ENCODE assay signal across 20 cellular contexts in the genomic region with DNA sequence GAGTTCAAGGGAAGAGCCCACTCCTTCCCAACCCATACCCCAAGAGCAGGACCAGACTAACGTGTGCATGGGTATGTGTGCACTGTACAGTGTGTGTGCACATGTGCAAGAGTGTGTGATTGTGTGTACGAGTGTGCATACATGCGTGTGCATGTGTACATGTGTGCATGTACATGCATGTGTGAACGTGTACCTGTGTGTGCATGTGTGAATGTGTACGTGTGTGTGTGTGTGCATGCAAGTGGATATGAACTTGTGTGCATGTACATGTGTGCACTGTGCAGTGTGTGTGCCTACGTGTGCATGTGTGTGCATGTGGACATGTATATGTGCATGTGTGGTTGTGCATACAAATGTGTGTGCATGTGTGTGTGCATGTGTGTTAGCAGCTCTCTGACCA.
"Had no signal": no experiment of that assay in that cellular context is flagged by ENCODE, and none has a peak within 500 bp of the region (broad histone marks: within the 10 kb centered on the region; RNA-seq: fewer than 3 reads in every experiment).

No MANE protein-coding gene starts in this region.

- DNase-seq: activated CD4-positive, alpha-beta T cell treated with anti-CD3 and anti-CD28 coated beads, Interleukin-2, amount 50 U/mL, for 4 hours; activated gamma-delta T cell; activated naive CD4-positive, alpha-beta T cell treated with Interleukin-2 at 50 U/mL for 16 hours; activated naive CD8-positive, alpha-beta T cell treated with anti-CD3 and anti-CD28 coated beads, Interleukin-2, amount 10 ng/mL, durations not matched to agents 7 days and 5 days; activated T-cell treated with anti-CD3 and anti-CD28 coated beads, Interleukin-2, amount 50 U/mL, for 1 hour; NCI-H2029 treated with DMSO at 0.1 percent for 48 hours; NCI-H510A; NK-92 treated with Interleukin-12 subunit alpha and Interleukin-12 subunit beta, amount 100 ng/mL, for 24 hours; SIG-M5; T-cell; T-helper 17 cell had no signal

- H3K9me3 Mint-ChIP-seq: activated naive CD4-positive, alpha-beta T cell treated with anti-CD3 and anti-CD28 coated beads, Interleukin-2, amount 50 U/mL, for 24 hours; activated naive CD8-positive, alpha-beta T cell treated with anti-CD3 and anti-CD28 coated beads, Interleukin-2, amount 10 ng/mL, durations not matched to agents 7 days and 5 days; activated T-cell treated with anti-CD3 and anti-CD28 coated beads, Interleukin-2, amount 50 U/mL, for 72 hours; activated T-helper 2 cell treated with anti-CD3 and anti-CD28 coated beads, Interferon-gamma antibody, Interleukin-2, Interleukin-4, amounts not matched to agents 10 μg/mL and 5 μg/mL and 100 μg/mL, durations not matched to agents 14 hours and 24 hours and 36 hours; T-cell had no signal

- H3K4me1 ChIP-seq: ascending aorta, Peyer's patch had no signal

- H3K27me3 ChIP-seq: Peyer's patch had no signal

- H3K4me3 Mint-ChIP-seq: activated CD4-positive, alpha-beta T cell treated with anti-CD3 and anti-CD28 coated beads, Interleukin-2, amount 10 ng/mL, durations not matched to agents 24 days and 14 days; activated CD8-positive, alpha-beta T cell treated with anti-CD3 and anti-CD28 coated beads for 36 hours; activated naive CD4-positive, alpha-beta T cell treated with anti-CD3 and anti-CD28 coated beads, Interleukin-2, amount 50 U/mL, for 24 hours; activated naive CD8-positive, alpha-beta T cell treated with anti-CD3 and anti-CD28 coated beads, Interleukin-2, amount 10 ng/mL, durations not matched to agents 7 days and 5 days; activated T-cell treated with anti-CD3 and anti-CD28 coated beads, Interleukin-2, amount 50 U/mL, for 72 hours; T-cell; T-helper 17 cell had no signal

- H3K4me3 ChIP-seq: ascending aorta, Peyer's patch had no signal

- ATAC-seq: activated T-cell treated with anti-CD3 and anti-CD28 coated beads, Interleukin-2, amount 50 U/mL, for 72 hours; T-cell; T-helper 17 cell had no signal

- H3K36me3 ChIP-seq: ascending aorta, Peyer's patch had no signal

- H3K4me1 Mint-ChIP-seq: activated CD4-positive, alpha-beta T cell treated with anti-CD3 and anti-CD28 coated beads, Interleukin-2, amount 10 ng/mL, durations not matched to agents 24 days and 14 days; activated naive CD4-positive, alpha-beta T cell treated with anti-CD3 and anti-CD28 coated beads, Interleukin-2, amount 50 U/mL, for 24 hours; activated naive CD8-positive, alpha-beta T cell treated with anti-CD3 and anti-CD28 coated beads, Interleukin-2, amount 10 ng/mL, durations not matched to agents 7 days and 5 days had no signal

- H3K27ac Mint-ChIP-seq: activated CD4-positive, alpha-beta T cell treated with anti-CD3 and anti-CD28 coated beads, Interleukin-2, amount 10 ng/mL, durations not matched to agents 24 days and 14 days; activated CD8-positive, alpha-beta T cell treated with anti-CD3 and anti-CD28 coated beads for 36 hours; activated naive CD4-positive, alpha-beta T cell treated with anti-CD3 and anti-CD28 coated beads, Interleukin-2, amount 50 U/mL, for 24 hours; activated naive CD8-positive, alpha-beta T cell treated with anti-CD3 and anti-CD28 coated beads, Interleukin-2, amount 10 ng/mL, durations not matched to agents 7 days and 5 days; activated T-cell treated with anti-CD3 and anti-CD28 coated beads, Interleukin-2, amount 50 U/mL, for 72 hours; activated T-helper 2 cell treated with anti-CD3 and anti-CD28 coated beads, Interferon-gamma antibody, Interleukin-2, Interleukin-4, amounts not matched to agents 10 μg/mL and 5 μg/mL and 100 μg/mL, durations not matched to agents 14 hours and 24 hours and 36 hours; T-cell; T-helper 17 cell had no signal

- H3K9me3 ChIP-seq: ascending aorta, Peyer's patch had no signal

- H3K27ac ChIP-seq: ascending aorta, Peyer's patch, RWPE1, VCaP had no signal
